In the genomic region with DNA sequence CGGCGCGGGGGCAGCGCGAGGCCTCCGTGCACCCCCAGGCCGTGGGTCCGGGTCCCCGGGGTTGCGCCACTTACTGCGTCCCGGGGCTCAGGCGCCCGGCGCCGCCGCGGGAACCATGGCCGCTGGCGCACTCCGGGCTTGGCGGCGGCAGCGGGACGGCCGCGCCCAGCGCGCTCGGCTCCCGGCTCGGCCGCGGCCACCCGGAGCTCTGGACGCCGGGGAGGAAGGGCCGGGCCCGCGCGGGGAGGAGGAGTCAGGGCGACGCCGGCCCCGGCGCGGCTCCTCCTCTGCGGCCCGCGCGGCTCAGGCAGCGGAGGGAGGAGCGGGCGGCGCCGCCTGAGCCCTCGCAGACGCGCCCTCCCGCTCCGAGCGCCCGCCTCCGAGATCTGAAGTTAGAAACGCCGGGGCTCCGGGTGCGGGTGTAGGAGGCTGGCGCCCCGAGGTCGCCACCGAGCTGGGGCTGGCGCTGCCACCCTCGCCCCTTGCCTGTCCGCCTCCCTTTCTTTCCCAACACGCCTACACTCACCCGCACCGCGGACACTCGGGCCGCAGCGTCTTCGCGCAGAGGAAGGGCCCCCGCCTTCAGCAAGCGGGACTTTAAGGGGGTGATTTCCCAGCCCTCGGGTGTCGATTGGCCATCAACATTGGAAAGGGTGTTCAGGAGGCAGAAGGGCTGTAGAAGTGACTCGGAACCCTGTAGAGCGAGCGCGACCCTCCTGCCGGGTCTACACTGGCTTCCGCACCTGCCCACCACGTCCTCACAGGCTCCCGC, we compare ENCODE assay signal across 8 cellular contexts. TPM values are rescaled to one million over a fixed set of nuclear protein-coding genes. Genes with fewer than 3 reads are reported as not detected.
A peak's percentile ranks its signal among the peaks of the same experiment; 100 is the strongest.
DNase-seq lines count a peak whose midpoint lies in the region; ATAC-seq and TF ChIP-seq lines count a peak whose summit lies in the region.

A gene with protein sequence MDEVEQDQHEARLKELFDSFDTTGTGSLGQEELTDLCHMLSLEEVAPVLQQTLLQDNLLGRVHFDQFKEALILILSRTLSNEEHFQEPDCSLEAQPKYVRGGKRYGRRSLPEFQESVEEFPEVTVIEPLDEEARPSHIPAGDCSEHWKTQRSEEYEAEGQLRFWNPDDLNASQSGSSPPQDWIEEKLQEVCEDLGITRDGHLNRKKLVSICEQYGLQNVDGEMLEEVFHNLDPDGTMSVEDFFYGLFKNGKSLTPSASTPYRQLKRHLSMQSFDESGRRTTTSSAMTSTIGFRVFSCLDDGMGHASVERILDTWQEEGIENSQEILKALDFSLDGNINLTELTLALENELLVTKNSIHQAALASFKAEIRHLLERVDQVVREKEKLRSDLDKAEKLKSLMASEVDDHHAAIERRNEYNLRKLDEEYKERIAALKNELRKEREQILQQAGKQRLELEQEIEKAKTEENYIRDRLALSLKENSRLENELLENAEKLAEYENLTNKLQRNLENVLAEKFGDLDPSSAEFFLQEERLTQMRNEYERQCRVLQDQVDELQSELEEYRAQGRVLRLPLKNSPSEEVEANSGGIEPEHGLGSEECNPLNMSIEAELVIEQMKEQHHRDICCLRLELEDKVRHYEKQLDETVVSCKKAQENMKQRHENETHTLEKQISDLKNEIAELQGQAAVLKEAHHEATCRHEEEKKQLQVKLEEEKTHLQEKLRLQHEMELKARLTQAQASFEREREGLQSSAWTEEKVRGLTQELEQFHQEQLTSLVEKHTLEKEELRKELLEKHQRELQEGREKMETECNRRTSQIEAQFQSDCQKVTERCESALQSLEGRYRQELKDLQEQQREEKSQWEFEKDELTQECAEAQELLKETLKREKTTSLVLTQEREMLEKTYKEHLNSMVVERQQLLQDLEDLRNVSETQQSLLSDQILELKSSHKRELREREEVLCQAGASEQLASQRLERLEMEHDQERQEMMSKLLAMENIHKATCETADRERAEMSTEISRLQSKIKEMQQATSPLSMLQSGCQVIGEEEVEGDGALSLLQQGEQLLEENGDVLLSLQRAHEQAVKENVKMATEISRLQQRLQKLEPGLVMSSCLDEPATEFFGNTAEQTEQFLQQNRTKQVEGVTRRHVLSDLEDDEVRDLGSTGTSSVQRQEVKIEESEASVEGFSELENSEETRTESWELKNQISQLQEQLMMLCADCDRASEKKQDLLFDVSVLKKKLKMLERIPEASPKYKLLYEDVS (N-terminal part only) (minus strand): TSS at position 231 of the 772 bp plus-strand sequence. CDS start 9,106 bp downstream, outside the sequence.

- no peak for TF ChIP-seq CTCF in thoracic aorta (IDR thresholded peaks at IDR 0.05)

- H3K27ac ChIP-seq in KOPT-K1 (ENCODE audit: low read depth, low read length, poor library complexity, severe bottlenecking) (peak within 1 kb of the TSS; percentile 50), SJSA1 (peak within 1 kb of the TSS; percentile 54; the same call in 1 of the 2 replicates), thoracic aorta (peak within 1 kb of the TSS; percentile 77 to 83)

- H3K9me3 ChIP-seq in KOPT-K1 (ENCODE audit: insufficient read depth, low read length, poor library complexity, severe bottlenecking) (no peaks in the 10 kb centered on the region), SJSA1 (replicated peaks) (no peaks in the 10 kb centered on the region), thoracic aorta (no peaks in the 10 kb centered on the region)

- H3K36me3 ChIP-seq in KOPT-K1 (ENCODE audit: insufficient read depth, low read length) = no peaks in the 10 kb centered on the region
- peaks cover 7% of the 10 kb centered on the region; the same call in 1 of the 2 replicates for H3K36me3 ChIP-seq in SJSA1
- no peaks in the 10 kb centered on the region for H3K36me3 ChIP-seq in thoracic aorta

- H3K4me1 ChIP-seq in SJSA1 (replicated peaks) (peaks cover 25% of the 10 kb centered on the region), thoracic aorta (ENCODE audit: control insufficient read depth in 1 of 2, low read depth in 2 of 2) (peaks cover 8 to 11% of the 10 kb centered on the region in 2 donors)

- H3K4me3 ChIP-seq in SJSA1 (peak within 1 kb of the TSS; percentile 98), thoracic aorta (peak within 1 kb of the TSS; percentile 96)

- ATAC-seq in GM21737 (IDR thresholded peaks at IDR 0.05; ENCODE audit: unreplicated experiment) (peak; percentile 74), thoracic aorta (ENCODE audit: insufficient number of reproducible peaks, low FRiP score, low read depth) (peak; percentile 80)

- peak; percentile 93 for DNase-seq in Daoy (ENCODE audit: low read depth)
- DNase-seq in SJSA1 (ENCODE audit: low read depth in 1 of 2, low spot score in 2 of 2) = peak; percentile 67 to 75
- peak; percentile 76 for DNase-seq in activated naive CD4-positive, alpha-beta T cell treated with Interleukin-2 at 50 U/mL for 16 hours
- peak; percentile 79 for DNase-seq in germinal center (ENCODE audit: low spot score)
- DNase-seq in nucleus accumbens (lab: John Stamatoyannopoulos, UW) = peak in 51 of 56 donors; percentile 17 to 86 (median 65)
- peak; percentile 32 for DNase-seq in thoracic aorta (ENCODE audit: low spot score)

- H3K27me3 ChIP-seq in SJSA1 (replicated peaks) (0 out of 2 replicates have a peak, but pooled peaks cover 3% of the 10 kb centered on the region), thoracic aorta (replicated peaks; ENCODE audit: insufficient read depth) (no peaks in the 10 kb centered on the region)

RNA-seq across cellular contexts. Expression of the gene that starts here (rescaled TPM):
- 44.9 and 51.2 TPM in 2 replicates for total RNA-seq in Daoy (2014; rRNA removed; shearing (Covaris generic))
- 33.8 and 34.7 TPM in 2 replicates for total RNA-seq in SJSA1 (2014; rRNA removed; shearing (Covaris generic))
- total RNA-seq in thoracic aorta = 10 to 100 TPM; 31.0 to 37.4 TPM

Comparison
In these comparisons a context has a peak if more than half of its experiments do, and no peak if none do; other contexts are left out.
1. Peak in every context shown above with its lines: DNase-seq, ATAC-seq, H3K4me3 ChIP-seq and H3K27ac ChIP-seq.
2. DNase-seq: peak in every context shown above with its lines; median percentile 93 in Daoy; 79 in germinal center; 76 in activated naive CD4-positive, alpha-beta T cell treated with Interleukin-2 at 50 U/mL for 16 hours; 71 in SJSA1; 65 in nucleus accumbens; 32 in thoracic aorta.